In the genomic region with DNA sequence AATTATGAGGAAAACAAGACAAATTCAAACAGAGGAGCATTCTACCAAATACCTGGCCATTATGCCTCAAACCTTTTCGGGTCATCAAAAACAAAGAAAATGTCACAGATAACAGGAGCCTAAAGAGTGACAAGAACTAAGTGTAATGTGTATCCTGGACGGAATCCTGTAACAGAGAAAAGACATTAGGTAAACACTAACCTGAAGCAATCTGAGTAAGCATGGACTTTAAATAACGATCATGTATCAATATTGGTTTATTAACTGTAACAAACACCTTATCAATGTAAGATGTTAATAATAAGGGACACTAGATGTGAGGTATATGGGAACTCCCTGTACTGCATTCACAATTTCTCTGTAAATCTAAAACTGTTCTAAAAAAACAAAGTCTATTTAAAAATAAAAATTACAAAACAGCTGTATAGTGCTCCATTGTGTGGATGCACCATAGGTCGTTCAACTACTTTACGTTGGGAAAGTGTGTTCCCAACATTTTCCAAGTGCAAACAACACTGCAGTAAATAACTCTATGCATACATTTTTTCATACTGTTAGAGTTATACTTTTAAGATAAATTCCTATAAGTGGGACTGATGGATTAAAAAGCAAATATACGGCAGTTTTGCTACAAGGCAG, we compare ENCODE assay signal across 1 cellular context.
TF ChIP-seq lines count a peak whose summit lies in the region.

No MANE protein-coding gene starts in this region.

TF ChIP-seq in HepG2, 621 proteins besides CTCF, POLR2A, EP300 and RAD21 (continued from another document and continues in another):
- TF ChIP-seq, protein P1, sequence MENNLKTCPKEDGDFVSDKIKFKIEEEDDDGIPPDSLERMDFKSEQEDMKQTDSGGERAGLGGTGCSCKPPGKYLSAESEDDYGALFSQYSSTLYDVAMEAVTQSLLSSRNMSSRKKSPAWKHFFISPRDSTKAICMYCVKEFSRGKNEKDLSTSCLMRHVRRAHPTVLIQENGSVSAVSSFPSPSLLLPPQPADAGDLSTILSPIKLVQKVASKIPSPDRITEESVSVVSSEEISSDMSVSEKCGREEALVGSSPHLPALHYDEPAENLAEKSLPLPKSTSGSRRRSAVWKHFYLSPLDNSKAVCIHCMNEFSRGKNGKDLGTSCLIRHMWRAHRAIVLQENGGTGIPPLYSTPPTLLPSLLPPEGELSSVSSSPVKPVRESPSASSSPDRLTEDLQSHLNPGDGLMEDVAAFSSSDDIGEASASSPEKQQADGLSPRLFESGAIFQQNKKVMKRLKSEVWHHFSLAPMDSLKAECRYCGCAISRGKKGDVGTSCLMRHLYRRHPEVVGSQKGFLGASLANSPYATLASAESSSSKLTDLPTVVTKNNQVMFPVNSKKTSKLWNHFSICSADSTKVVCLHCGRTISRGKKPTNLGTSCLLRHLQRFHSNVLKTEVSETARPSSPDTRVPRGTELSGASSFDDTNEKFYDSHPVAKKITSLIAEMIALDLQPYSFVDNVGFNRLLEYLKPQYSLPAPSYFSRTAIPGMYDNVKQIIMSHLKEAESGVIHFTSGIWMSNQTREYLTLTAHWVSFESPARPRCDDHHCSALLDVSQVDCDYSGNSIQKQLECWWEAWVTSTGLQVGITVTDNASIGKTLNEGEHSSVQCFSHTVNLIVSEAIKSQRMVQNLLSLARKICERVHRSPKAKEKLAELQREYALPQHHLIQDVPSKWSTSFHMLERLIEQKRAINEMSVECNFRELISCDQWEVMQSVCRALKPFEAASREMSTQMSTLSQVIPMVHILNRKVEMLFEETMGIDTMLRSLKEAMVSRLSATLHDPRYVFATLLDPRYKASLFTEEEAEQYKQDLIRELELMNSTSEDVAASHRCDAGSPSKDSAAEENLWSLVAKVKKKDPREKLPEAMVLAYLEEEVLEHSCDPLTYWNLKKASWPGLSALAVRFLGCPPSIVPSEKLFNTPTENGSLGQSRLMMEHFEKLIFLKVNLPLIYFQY (CRISPR knock-in tag; IDR thresholded peaks at IDR 0.05; ENCODE audit: borderline replicate concordance) = no peak
- TF ChIP-seq ZNF484 (CRISPR knock-in tag; IDR thresholded peaks at IDR 0.05; ENCODE audit: borderline replicate concordance, low read depth) (no peak), GABPA (IDR thresholded peaks at IDR 0.05; ENCODE audit: low read depth, low read length) (no peak), GABPA (CRISPR knock-in tag; IDR thresholded peaks at IDR 0.05; ENCODE audit: low read depth) (no peak), ZFX (CRISPR knock-in tag; IDR thresholded peaks at IDR 0.05; ENCODE audit: low read depth) (no peak), TOE1 (CRISPR knock-in tag; IDR thresholded peaks at IDR 0.05) (no peak), REPIN1 (CRISPR knock-in tag; IDR thresholded peaks at IDR 0.05; ENCODE audit: borderline replicate concordance, low read depth) (no peak), TCF7L2 (IDR thresholded peaks at IDR 0.05; ENCODE audit: low read depth, low read length) (no peak), ZNF124 (CRISPR knock-in tag; IDR thresholded peaks at IDR 0.05) (no peak), PHF21A (CRISPR knock-in tag; IDR thresholded peaks at IDR 0.05) (no peak), ZNF674 (CRISPR knock-in tag; IDR thresholded peaks at IDR 0.05; ENCODE audit: low read depth) (no peak), AKAP8 (CRISPR knock-in tag; IDR thresholded peaks at IDR 0.05) (no peak), NONO (IDR thresholded peaks at IDR 0.05) (no peak), NONO (CRISPR knock-in tag; conservative IDR thresholded peaks at IDR 0.05) (0 out of 2 replicates have a peak, but pooled peaks have one; percentile 24), SP4 (CRISPR knock-in tag; IDR thresholded peaks at IDR 0.05) (no peak), HOXD1 (CRISPR knock-in tag; IDR thresholded peaks at IDR 0.05) (no peak), ZFP90 (CRISPR knock-in tag; IDR thresholded peaks at IDR 0.05; ENCODE audit: borderline replicate concordance) (no peak), ZNF792 (CRISPR knock-in tag; IDR thresholded peaks at IDR 0.05) (no peak), ZNF616 (CRISPR knock-in tag; IDR thresholded peaks at IDR 0.05; ENCODE audit: low read depth) (no peak), ZNF549 (CRISPR knock-in tag; IDR thresholded peaks at IDR 0.05) (no peak), SYNCRIP (IDR thresholded peaks at IDR 0.05; ENCODE audit: insufficient read depth, low read depth, low read length) (no peak), TAF1 (CRISPR knock-in tag; IDR thresholded peaks at IDR 0.05) (no peak), ZNF773 (CRISPR knock-in tag; IDR thresholded peaks at IDR 0.05; ENCODE audit: borderline replicate concordance) (no peak), HNRNPK (IDR thresholded peaks at IDR 0.05; ENCODE audit: low read depth, low read length, poor library complexity, severe bottlenecking) (no peak)
- TF ChIP-seq, protein P2, sequence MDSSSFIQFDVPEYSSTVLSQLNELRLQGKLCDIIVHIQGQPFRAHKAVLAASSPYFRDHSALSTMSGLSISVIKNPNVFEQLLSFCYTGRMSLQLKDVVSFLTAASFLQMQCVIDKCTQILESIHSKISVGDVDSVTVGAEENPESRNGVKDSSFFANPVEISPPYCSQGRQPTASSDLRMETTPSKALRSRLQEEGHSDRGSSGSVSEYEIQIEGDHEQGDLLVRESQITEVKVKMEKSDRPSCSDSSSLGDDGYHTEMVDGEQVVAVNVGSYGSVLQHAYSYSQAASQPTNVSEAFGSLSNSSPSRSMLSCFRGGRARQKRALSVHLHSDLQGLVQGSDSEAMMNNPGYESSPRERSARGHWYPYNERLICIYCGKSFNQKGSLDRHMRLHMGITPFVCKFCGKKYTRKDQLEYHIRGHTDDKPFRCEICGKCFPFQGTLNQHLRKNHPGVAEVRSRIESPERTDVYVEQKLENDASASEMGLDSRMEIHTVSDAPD (CRISPR knock-in tag; IDR thresholded peaks at IDR 0.05) = no peak
- TF ChIP-seq, protein P3, sequence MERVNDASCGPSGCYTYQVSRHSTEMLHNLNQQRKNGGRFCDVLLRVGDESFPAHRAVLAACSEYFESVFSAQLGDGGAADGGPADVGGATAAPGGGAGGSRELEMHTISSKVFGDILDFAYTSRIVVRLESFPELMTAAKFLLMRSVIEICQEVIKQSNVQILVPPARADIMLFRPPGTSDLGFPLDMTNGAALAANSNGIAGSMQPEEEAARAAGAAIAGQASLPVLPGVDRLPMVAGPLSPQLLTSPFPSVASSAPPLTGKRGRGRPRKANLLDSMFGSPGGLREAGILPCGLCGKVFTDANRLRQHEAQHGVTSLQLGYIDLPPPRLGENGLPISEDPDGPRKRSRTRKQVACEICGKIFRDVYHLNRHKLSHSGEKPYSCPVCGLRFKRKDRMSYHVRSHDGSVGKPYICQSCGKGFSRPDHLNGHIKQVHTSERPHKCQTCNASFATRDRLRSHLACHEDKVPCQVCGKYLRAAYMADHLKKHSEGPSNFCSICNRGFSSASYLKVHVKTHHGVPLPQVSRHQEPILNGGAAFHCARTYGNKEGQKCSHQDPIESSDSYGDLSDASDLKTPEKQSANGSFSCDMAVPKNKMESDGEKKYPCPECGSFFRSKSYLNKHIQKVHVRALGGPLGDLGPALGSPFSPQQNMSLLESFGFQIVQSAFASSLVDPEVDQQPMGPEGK (CRISPR knock-in tag; IDR thresholded peaks at IDR 0.05) = no peak
- TF ChIP-seq, protein P4, sequence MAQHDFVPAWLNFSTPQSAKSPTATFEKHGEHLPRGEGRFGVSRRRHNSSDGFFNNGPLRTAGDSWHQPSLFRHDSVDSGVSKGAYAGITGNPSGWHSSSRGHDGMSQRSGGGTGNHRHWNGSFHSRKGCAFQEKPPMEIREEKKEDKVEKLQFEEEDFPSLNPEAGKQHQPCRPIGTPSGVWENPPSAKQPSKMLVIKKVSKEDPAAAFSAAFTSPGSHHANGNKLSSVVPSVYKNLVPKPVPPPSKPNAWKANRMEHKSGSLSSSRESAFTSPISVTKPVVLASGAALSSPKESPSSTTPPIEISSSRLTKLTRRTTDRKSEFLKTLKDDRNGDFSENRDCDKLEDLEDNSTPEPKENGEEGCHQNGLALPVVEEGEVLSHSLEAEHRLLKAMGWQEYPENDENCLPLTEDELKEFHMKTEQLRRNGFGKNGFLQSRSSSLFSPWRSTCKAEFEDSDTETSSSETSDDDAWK (CRISPR knock-in tag; IDR thresholded peaks at IDR 0.05) = no peak
- TF ChIP-seq, protein P5, sequence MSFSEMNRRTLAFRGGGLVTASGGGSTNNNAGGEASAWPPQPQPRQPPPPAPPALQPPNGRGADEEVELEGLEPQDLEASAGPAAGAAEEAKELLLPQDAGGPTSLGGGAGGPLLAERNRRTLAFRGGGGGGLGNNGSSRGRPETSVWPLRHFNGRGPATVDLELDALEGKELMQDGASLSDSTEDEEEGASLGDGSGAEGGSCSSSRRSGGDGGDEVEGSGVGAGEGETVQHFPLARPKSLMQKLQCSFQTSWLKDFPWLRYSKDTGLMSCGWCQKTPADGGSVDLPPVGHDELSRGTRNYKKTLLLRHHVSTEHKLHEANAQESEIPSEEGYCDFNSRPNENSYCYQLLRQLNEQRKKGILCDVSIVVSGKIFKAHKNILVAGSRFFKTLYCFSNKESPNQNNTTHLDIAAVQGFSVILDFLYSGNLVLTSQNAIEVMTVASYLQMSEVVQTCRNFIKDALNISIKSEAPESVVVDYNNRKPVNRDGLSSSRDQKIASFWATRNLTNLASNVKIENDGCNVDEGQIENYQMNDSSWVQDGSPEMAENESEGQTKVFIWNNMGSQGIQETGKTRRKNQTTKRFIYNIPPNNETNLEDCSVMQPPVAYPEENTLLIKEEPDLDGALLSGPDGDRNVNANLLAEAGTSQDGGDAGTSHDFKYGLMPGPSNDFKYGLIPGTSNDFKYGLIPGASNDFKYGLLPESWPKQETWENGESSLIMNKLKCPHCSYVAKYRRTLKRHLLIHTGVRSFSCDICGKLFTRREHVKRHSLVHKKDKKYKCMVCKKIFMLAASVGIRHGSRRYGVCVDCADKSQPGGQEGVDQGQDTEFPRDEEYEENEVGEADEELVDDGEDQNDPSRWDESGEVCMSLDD (CRISPR knock-in tag; IDR thresholded peaks at IDR 0.05; ENCODE audit: borderline replicate concordance) = no peak
- TF ChIP-seq, protein P6, sequence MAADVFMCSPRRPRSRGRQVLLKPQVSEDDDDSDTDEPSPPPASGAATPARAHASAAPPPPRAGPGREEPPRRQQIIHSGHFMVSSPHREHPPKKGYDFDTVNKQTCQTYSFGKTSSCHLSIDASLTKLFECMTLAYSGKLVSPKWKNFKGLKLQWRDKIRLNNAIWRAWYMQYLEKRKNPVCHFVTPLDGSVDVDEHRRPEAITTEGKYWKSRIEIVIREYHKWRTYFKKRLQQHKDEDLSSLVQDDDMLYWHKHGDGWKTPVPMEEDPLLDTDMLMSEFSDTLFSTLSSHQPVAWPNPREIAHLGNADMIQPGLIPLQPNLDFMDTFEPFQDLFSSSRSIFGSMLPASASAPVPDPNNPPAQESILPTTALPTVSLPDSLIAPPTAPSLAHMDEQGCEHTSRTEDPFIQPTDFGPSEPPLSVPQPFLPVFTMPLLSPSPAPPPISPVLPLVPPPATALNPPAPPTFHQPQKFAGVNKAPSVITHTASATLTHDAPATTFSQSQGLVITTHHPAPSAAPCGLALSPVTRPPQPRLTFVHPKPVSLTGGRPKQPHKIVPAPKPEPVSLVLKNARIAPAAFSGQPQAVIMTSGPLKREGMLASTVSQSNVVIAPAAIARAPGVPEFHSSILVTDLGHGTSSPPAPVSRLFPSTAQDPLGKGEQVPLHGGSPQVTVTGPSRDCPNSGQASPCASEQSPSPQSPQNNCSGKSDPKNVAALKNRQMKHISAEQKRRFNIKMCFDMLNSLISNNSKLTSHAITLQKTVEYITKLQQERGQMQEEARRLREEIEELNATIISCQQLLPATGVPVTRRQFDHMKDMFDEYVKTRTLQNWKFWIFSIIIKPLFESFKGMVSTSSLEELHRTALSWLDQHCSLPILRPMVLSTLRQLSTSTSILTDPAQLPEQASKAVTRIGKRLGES (CRISPR knock-in tag; IDR thresholded peaks at IDR 0.05; ENCODE audit: borderline replicate concordance) = no peak
- TF ChIP-seq, protein P7, sequence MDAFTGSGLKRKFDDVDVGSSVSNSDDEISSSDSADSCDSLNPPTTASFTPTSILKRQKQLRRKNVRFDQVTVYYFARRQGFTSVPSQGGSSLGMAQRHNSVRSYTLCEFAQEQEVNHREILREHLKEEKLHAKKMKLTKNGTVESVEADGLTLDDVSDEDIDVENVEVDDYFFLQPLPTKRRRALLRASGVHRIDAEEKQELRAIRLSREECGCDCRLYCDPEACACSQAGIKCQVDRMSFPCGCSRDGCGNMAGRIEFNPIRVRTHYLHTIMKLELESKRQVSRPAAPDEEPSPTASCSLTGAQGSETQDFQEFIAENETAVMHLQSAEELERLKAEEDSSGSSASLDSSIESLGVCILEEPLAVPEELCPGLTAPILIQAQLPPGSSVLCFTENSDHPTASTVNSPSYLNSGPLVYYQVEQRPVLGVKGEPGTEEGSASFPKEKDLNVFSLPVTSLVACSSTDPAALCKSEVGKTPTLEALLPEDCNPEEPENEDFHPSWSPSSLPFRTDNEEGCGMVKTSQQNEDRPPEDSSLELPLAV (CRISPR knock-in tag; conservative IDR thresholded peaks at IDR 0.05; ENCODE audit: low read depth) = no peak
- TF ChIP-seq, protein P8, sequence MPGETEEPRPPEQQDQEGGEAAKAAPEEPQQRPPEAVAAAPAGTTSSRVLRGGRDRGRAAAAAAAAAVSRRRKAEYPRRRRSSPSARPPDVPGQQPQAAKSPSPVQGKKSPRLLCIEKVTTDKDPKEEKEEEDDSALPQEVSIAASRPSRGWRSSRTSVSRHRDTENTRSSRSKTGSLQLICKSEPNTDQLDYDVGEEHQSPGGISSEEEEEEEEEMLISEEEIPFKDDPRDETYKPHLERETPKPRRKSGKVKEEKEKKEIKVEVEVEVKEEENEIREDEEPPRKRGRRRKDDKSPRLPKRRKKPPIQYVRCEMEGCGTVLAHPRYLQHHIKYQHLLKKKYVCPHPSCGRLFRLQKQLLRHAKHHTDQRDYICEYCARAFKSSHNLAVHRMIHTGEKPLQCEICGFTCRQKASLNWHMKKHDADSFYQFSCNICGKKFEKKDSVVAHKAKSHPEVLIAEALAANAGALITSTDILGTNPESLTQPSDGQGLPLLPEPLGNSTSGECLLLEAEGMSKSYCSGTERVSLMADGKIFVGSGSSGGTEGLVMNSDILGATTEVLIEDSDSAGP (CRISPR knock-in tag; IDR thresholded peaks at IDR 0.05; ENCODE audit: borderline replicate concordance) = no peak
- TF ChIP-seq, protein P9, sequence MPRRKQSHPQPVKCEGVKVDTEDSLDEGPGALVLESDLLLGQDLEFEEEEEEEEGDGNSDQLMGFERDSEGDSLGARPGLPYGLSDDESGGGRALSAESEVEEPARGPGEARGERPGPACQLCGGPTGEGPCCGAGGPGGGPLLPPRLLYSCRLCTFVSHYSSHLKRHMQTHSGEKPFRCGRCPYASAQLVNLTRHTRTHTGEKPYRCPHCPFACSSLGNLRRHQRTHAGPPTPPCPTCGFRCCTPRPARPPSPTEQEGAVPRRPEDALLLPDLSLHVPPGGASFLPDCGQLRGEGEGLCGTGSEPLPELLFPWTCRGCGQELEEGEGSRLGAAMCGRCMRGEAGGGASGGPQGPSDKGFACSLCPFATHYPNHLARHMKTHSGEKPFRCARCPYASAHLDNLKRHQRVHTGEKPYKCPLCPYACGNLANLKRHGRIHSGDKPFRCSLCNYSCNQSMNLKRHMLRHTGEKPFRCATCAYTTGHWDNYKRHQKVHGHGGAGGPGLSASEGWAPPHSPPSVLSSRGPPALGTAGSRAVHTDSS (CRISPR knock-in tag; conservative IDR thresholded peaks at IDR 0.05) = no peak
- TF ChIP-seq, protein P10, sequence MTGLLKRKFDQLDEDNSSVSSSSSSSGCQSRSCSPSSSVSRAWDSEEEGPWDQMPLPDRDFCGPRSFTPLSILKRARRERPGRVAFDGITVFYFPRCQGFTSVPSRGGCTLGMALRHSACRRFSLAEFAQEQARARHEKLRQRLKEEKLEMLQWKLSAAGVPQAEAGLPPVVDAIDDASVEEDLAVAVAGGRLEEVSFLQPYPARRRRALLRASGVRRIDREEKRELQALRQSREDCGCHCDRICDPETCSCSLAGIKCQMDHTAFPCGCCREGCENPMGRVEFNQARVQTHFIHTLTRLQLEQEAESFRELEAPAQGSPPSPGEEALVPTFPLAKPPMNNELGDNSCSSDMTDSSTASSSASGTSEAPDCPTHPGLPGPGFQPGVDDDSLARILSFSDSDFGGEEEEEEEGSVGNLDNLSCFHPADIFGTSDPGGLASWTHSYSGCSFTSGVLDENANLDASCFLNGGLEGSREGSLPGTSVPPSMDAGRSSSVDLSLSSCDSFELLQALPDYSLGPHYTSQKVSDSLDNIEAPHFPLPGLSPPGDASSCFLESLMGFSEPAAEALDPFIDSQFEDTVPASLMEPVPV (CRISPR knock-in tag; IDR thresholded peaks at IDR 0.05) = no peak
